In genomic region chr2:111897924-111898702, GRCh38 we compare ENCODE assay signal across 8 cellular contexts. TPM values are rescaled to one million over a fixed set of nuclear protein-coding genes. Genes with fewer than 3 reads are reported as not detected.
DNase-seq lines count a peak whose midpoint lies in the region; ATAC-seq and TF ChIP-seq lines count a peak whose summit lies in the region.

Gene MERTK (plus strand): TSS chr2:111898607. CDS start chr2:111898736, 129 bp downstream.

- peak within 1 kb of the TSS; percentile 84 to 91 for H3K27ac ChIP-seq in liver (ENCODE audit: low read depth in 1 of 2, low read length in 2 of 2)

- TF ChIP-seq CTCF in HFF-Myc (IDR thresholded peaks at IDR 0.05; ENCODE audit: low read depth, low read length, missing control alignments) = peak; percentile 61
- TF ChIP-seq CTCF in liver (IDR thresholded peaks at IDR 0.05; ENCODE audit: low read depth, low read length, missing input control) = peak; percentile 46

- H3K4me3 ChIP-seq in HFF-Myc (replicated peaks; ENCODE audit: low read depth, low read length) = peak within 1 kb of the TSS; percentile 48
- H3K4me3 ChIP-seq in liver (ENCODE audit: low read depth in 1 of 3, low read length in 3 of 3) = peak within 1 kb of the TSS; percentile 75 to 94 (median 77)

- DNase-seq in ELF-1 (ENCODE audit: low read depth, low spot score) (peak; percentile 92), HFF-Myc (ENCODE audit: extremely low read depth, low read depth) (no peak), NCI-H446 (lab: John Stamatoyannopoulos, UW) (peak; percentile 24 to 72), dermis microvascular lymphatic vessel endothelial cell (ENCODE audit: low read depth in 2 of 2) (peak; percentile 88 to 96)
- DNase-seq in activated CD4-positive, alpha-beta T cell treated with anti-CD3 and anti-CD28 coated beads for 48 hours = peak; percentile 76
- peak; percentile 48 to 55 for DNase-seq in stimulated activated CD4-positive, alpha-beta T cell treated with anti-CD3 and anti-CD28 coated beads, Interleukin-4, amount 100 ng/mL, for 4 hours

- TF ChIP-seq RAD21 in liver (IDR thresholded peaks at IDR 0.05) = peak; percentile 79 to 83

- H3K36me3 ChIP-seq in liver (ENCODE audit: control insufficient read depth in 4 of 4, insufficient read depth in 3 of 4, low read depth in 1 of 4, low read length in 3 of 4) = no peaks in the 10 kb centered on the region

- peaks cover 2 to 34% (median 29%) of the 10 kb centered on the region in 4 donors for H3K4me1 ChIP-seq in liver (ENCODE audit: control insufficient read depth in 4 of 4, insufficient read depth in 4 of 4, low read length in 3 of 4)

- peak within 1 kb of the TSS; percentile 24 to 58 for H3K9ac ChIP-seq in liver (ENCODE audit: low read depth in 1 of 2, low read length in 2 of 2)

- H3K27me3 ChIP-seq in liver (ENCODE audit: control insufficient read depth in 4 of 4, insufficient read depth in 4 of 4, low read length in 3 of 4) = no peaks in the 10 kb centered on the region

- 1% methylated on average over 71 of the region's 71 CpGs for WGBS in liver

- H3K9me3 ChIP-seq in liver (ENCODE audit: control insufficient read depth in 4 of 4, low read length in 3 of 4) = no peaks in the 10 kb centered on the region

- no peak for ATAC-seq in HG03378 (IDR thresholded peaks at IDR 0.05; ENCODE audit: unreplicated experiment)

TF ChIP-seq in liver, 16 proteins besides CTCF, POLR2A, EP300 and RAD21:
- peak; percentile 7 to 44 for TF ChIP-seq RXRA (IDR thresholded peaks at IDR 0.05)
- peak; percentile 67 for TF ChIP-seq YY1 (IDR thresholded peaks at IDR 0.05)
- TF ChIP-seq GABPA (IDR thresholded peaks at IDR 0.05 in 1 of 2, conservative IDR thresholded peaks at IDR 0.05 in 1 of 2) = peak in 1 of 2 donors; percentile 71
- TF ChIP-seq SP1 (IDR thresholded peaks at IDR 0.05) = peak; percentile 27
- no peak for TF ChIP-seq MAX (IDR thresholded peaks at IDR 0.05)
- TF ChIP-seq TAF1 (conservative IDR thresholded peaks at IDR 0.05) = peak; percentile 76
- TF ChIP-seq NR2F2 (IDR thresholded peaks at IDR 0.05) = no peak
- peak; percentile 47 to 66 for TF ChIP-seq EGR1 (IDR thresholded peaks at IDR 0.05; ENCODE audit: low read depth in 2 of 2)
- TF ChIP-seq REST (IDR thresholded peaks at IDR 0.05) = peak; percentile 69

RNA-seq across cellular contexts. Expression of gene MERTK, which starts in this region (rescaled TPM):
- total RNA-seq in dermis microvascular lymphatic vessel endothelial cell (14.0 and 22.5 TPM in 2 replicates), liver (10 to 100 TPM in 1 of 2 donors, 1 to 10 TPM in 1; 9.0 to 34.1 TPM)
- 1 to 10 TPM; 6.3 to 7.4 TPM for polyA plus RNA-seq in liver
